ENCODE assay signal across 18 cellular contexts in the genomic region with DNA sequence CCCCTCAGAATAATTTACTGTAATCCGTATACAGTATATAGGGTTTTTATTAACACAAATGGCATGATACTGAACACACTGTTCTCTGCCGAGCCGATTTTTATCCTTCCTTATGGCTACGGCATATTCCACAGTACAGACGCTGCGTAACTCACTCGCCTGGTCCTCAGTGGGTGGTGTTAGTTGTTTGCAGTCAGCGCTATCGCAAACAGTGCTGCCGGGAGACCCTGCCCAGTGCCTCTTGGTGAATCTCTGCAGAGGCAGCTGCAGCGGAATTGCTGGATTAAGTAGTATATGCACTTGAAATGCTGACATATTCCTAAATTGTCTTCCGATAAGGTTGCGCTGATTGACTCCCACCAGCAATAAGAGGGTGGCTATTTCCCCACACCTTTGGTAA.
"Had no signal": no experiment of that assay in that cellular context is flagged by ENCODE, and none has a peak within 500 bp of the region (broad histone marks: within the 10 kb centered on the region; RNA-seq: fewer than 3 reads in every experiment).

No MANE protein-coding gene starts in this region.

- H3K27me3 ChIP-seq: testis had no signal

- H3K9me3 Mint-ChIP-seq: activated naive CD4-positive, alpha-beta T cell treated with anti-CD3 and anti-CD28 coated beads, Interleukin-2, amount 50 U/mL, for 72 hours; activated T-helper 1 cell treated with anti-CD3 and anti-CD28 coated beads, Interleukin-12 subunit alpha, Interleukin-12 subunit beta, Interleukin-2, Interleukin-4 antibody, amounts not matched to agents 30 ng/mL and 10 ng/mL and 1 ng/mL, durations not matched to agents 14 hours and 24 hours and 36 hours; mesothelial cell of epicardium; nephron had no signal

- H3K36me3 Mint-ChIP-seq: activated naive CD4-positive, alpha-beta T cell treated with anti-CD3 and anti-CD28 coated beads, Interleukin-2, amount 50 U/mL, for 72 hours; mesothelial cell of epicardium had no signal

- H3K4me3 ChIP-seq: adrenal gland, breast epithelium, coronary artery, left lung, smooth muscle cell, testis, upper lobe of right lung had no signal

- H3K36me3 ChIP-seq: adrenal gland, breast epithelium, left lung, upper lobe of right lung had no signal

- H3K4me3 Mint-ChIP-seq: activated T-helper 1 cell treated with anti-CD3 and anti-CD28 coated beads, Interleukin-12 subunit alpha, Interleukin-12 subunit beta, Interleukin-2, Interleukin-4 antibody, amounts not matched to agents 30 ng/mL and 10 ng/mL and 1 ng/mL, durations not matched to agents 14 hours and 24 hours and 36 hours; mesothelial cell of epicardium; nephron had no signal

- H3K27ac Mint-ChIP-seq: activated naive CD4-positive, alpha-beta T cell treated with anti-CD3 and anti-CD28 coated beads, Interleukin-2, amount 50 U/mL, for 72 hours; activated T-helper 1 cell treated with anti-CD3 and anti-CD28 coated beads, Interleukin-12 subunit alpha, Interleukin-12 subunit beta, Interleukin-2, Interleukin-4 antibody, amounts not matched to agents 30 ng/mL and 10 ng/mL and 1 ng/mL, durations not matched to agents 14 hours and 24 hours and 36 hours; mesothelial cell of epicardium; nephron had no signal

- H3K27ac ChIP-seq: adrenal gland, breast epithelium, coronary artery, left lung, testis, upper lobe of right lung, VCaP had no signal

- DNase-seq: activated CD4-positive, alpha-beta T cell treated with anti-CD3 and anti-CD28 coated beads, Interleukin-2, amount 50 U/mL, for 48 hours; activated gamma-delta T cell treated with Interleukin-2 at 50 U/mL for 16 hours; adrenal gland; erythroblast; kidney; left lung; stimulated activated CD4-positive, alpha-beta T cell treated with anti-CD3 and anti-CD28 coated beads, Interleukin-4, amount 100 ng/mL, for 1 hour; testis; upper lobe of right lung had no signal

- H3K4me1 ChIP-seq: breast epithelium, testis, upper lobe of right lung had no signal

- H3K4me1 Mint-ChIP-seq: nephron had no signal

- H3K9me3 ChIP-seq: adrenal gland, breast epithelium, left lung, testis, upper lobe of right lung had no signal

- ATAC-seq: activated naive CD4-positive, alpha-beta T cell treated with anti-CD3 and anti-CD28 coated beads, Interleukin-2, amount 50 U/mL, for 72 hours; left lung; sciatic nerve; upper lobe of right lung had no signal
